In genomic region chr17:19310151-19310550, GRCh38 we compare ENCODE assay signal across 28 cellular contexts.
"Had no signal": no experiment of that assay in that cellular context is flagged by ENCODE, and none has a peak within 500 bp of the region (broad histone marks: within the 10 kb centered on the region; RNA-seq: fewer than 3 reads in every experiment).

No MANE protein-coding gene starts in this region.

- H3K27ac ChIP-seq: adrenal gland, ascending aorta, cardiac muscle cell, epithelial cell of prostate, esophagus squamous epithelium, WERI-Rb-1 had no signal

- H3K27me3 ChIP-seq: adrenal gland, ascending aorta, cardiac muscle cell, esophagus squamous epithelium, thyroid gland had no signal

- H3K9me3 Mint-ChIP-seq: activated CD4-positive, alpha-beta memory T cell treated with anti-CD3 and anti-CD28 coated beads for 36 hours; activated CD4-positive, alpha-beta T cell treated with anti-CD3 and anti-CD28 coated beads, Interleukin-2, amount 10 ng/mL, durations not matched to agents 24 days and 14 days; activated naive CD4-positive, alpha-beta T cell treated with anti-CD3 and anti-CD28 coated beads for 36 hours; activated naive CD8-positive, alpha-beta T cell treated with anti-CD3 and anti-CD28 coated beads for 36 hours; activated T-helper 1 cell treated with anti-CD3 and anti-CD28 coated beads, Interleukin-12 subunit alpha, Interleukin-12 subunit beta, Interleukin-2, Interleukin-4 antibody, amounts not matched to agents 30 ng/mL and 10 ng/mL and 1 ng/mL, durations not matched to agents 14 hours and 24 hours and 36 hours; brain; naive thymus-derived CD8-positive, alpha-beta T cell; stimulated activated effector memory CD8-positive, alpha-beta T cell treated with anti-CD3 and anti-CD28 coated beads, Interleukin-12 subunit alpha, Interleukin-12 subunit beta, amount 100 ng/mL, for 72 hours; stimulated activated naive CD8-positive, alpha-beta T cell treated with anti-CD3 and anti-CD28 coated beads, Interleukin-15, Interleukin-2, amounts not matched to agents 100 ng/mL and 50 ng/mL, for 24 hours had no signal

- H3K36me3 ChIP-seq: cardiac muscle cell had no signal

- H3K27ac Mint-ChIP-seq: activated CD4-positive, alpha-beta memory T cell treated with anti-CD3 and anti-CD28 coated beads for 36 hours; activated CD4-positive, alpha-beta T cell treated with anti-CD3 and anti-CD28 coated beads, Interleukin-2, amount 10 ng/mL, durations not matched to agents 24 days and 14 days; activated naive CD4-positive, alpha-beta T cell treated with anti-CD3 and anti-CD28 coated beads for 36 hours; activated naive CD8-positive, alpha-beta T cell treated with anti-CD3 and anti-CD28 coated beads for 36 hours; activated T-helper 1 cell treated with anti-CD3 and anti-CD28 coated beads, Interleukin-12 subunit alpha, Interleukin-12 subunit beta, Interleukin-2, Interleukin-4 antibody, amounts not matched to agents 30 ng/mL and 10 ng/mL and 1 ng/mL, durations not matched to agents 14 hours and 24 hours and 36 hours; stimulated activated effector memory CD8-positive, alpha-beta T cell treated with anti-CD3 and anti-CD28 coated beads, Interleukin-12 subunit alpha, Interleukin-12 subunit beta, amount 100 ng/mL, for 72 hours; stimulated activated naive CD8-positive, alpha-beta T cell treated with anti-CD3 and anti-CD28 coated beads, Interleukin-15, Interleukin-2, amounts not matched to agents 100 ng/mL and 50 ng/mL, for 24 hours; T-helper 17 cell had no signal

- DNase-seq: activated CD4-positive, alpha-beta memory T cell treated with anti-CD3 and anti-CD28 coated beads for 36 hours; activated CD4-positive, alpha-beta T cell treated with anti-CD3 and anti-CD28 coated beads, Interleukin-2, amount 10 ng/mL, durations not matched to agents 24 days and 14 days; activated CD4-positive, CD25-positive, alpha-beta regulatory T cell treated with anti-CD3 and anti-CD28 coated beads, Interleukin-2, amount 50 U/mL, for 72 hours; activated CD8-positive, alpha-beta memory T cell treated with anti-CD3 and anti-CD28 coated beads, Interleukin-2, amount 50 U/mL, for 4 hours; activated effector memory CD4-positive, alpha-beta T cell treated with anti-CD3 and anti-CD28 coated beads, Interleukin-2, amount 50 U/mL, for 16 hours; activated naive CD4-positive, alpha-beta T cell treated with anti-CD3 and anti-CD28 coated beads for 36 hours; activated naive CD8-positive, alpha-beta T cell treated with anti-CD3 and anti-CD28 coated beads for 36 hours; activated T-cell treated with anti-CD3 and anti-CD28 coated beads, Interleukin-2, amount 50 U/mL, for 1 hour; effector CD4-positive, alpha-beta T cell; esophagus squamous epithelium; foreskin melanocyte; left colon; right cardiac atrium; stimulated activated CD4-positive, alpha-beta T cell treated with anti-CD3 and anti-CD28 coated beads, Interleukin-12 subunit alpha, Interleukin-12 subunit beta, amount 100 ng/mL, for 4 hours; stimulated activated CD4-positive, alpha-beta T cell treated with anti-CD3 and anti-CD28 coated beads, Interleukin-4, amount 100 ng/mL, for 24 hours; T-helper 17 cell; T1000; WERI-Rb-1 had no signal

- H3K36me3 Mint-ChIP-seq: naive thymus-derived CD8-positive, alpha-beta T cell; stimulated activated effector memory CD8-positive, alpha-beta T cell treated with anti-CD3 and anti-CD28 coated beads, Interleukin-12 subunit alpha, Interleukin-12 subunit beta, amount 100 ng/mL, for 72 hours had no signal

- H3K9me3 ChIP-seq: adrenal gland, ascending aorta, esophagus squamous epithelium, thyroid gland had no signal

- H3K4me3 Mint-ChIP-seq: activated CD4-positive, alpha-beta memory T cell treated with anti-CD3 and anti-CD28 coated beads for 36 hours; activated CD4-positive, alpha-beta T cell treated with anti-CD3 and anti-CD28 coated beads, Interleukin-2, amount 10 ng/mL, durations not matched to agents 24 days and 14 days; activated naive CD4-positive, alpha-beta T cell treated with anti-CD3 and anti-CD28 coated beads for 36 hours; activated naive CD8-positive, alpha-beta T cell treated with anti-CD3 and anti-CD28 coated beads for 36 hours; activated T-helper 1 cell treated with anti-CD3 and anti-CD28 coated beads, Interleukin-12 subunit alpha, Interleukin-12 subunit beta, Interleukin-2, Interleukin-4 antibody, amounts not matched to agents 30 ng/mL and 10 ng/mL and 1 ng/mL, durations not matched to agents 14 hours and 24 hours and 36 hours; brain; naive thymus-derived CD8-positive, alpha-beta T cell; stimulated activated effector memory CD8-positive, alpha-beta T cell treated with anti-CD3 and anti-CD28 coated beads, Interleukin-12 subunit alpha, Interleukin-12 subunit beta, amount 100 ng/mL, for 72 hours; stimulated activated naive CD8-positive, alpha-beta T cell treated with anti-CD3 and anti-CD28 coated beads, Interleukin-15, Interleukin-2, amounts not matched to agents 100 ng/mL and 50 ng/mL, for 24 hours; T-helper 17 cell had no signal

- H3K27me3 Mint-ChIP-seq: brain had no signal

- ATAC-seq: left colon; naive thymus-derived CD8-positive, alpha-beta T cell; right cardiac atrium; stimulated activated effector memory CD8-positive, alpha-beta T cell treated with anti-CD3 and anti-CD28 coated beads, Interleukin-12 subunit alpha, Interleukin-12 subunit beta, amount 100 ng/mL, for 72 hours; T-helper 17 cell had no signal

- H3K4me3 ChIP-seq: adrenal gland, ascending aorta, cardiac muscle cell, esophagus squamous epithelium, thyroid gland had no signal

- H3K4me1 ChIP-seq: ascending aorta had no signal
